ENCODE assay signal across 8 cellular contexts in the genomic region with DNA sequence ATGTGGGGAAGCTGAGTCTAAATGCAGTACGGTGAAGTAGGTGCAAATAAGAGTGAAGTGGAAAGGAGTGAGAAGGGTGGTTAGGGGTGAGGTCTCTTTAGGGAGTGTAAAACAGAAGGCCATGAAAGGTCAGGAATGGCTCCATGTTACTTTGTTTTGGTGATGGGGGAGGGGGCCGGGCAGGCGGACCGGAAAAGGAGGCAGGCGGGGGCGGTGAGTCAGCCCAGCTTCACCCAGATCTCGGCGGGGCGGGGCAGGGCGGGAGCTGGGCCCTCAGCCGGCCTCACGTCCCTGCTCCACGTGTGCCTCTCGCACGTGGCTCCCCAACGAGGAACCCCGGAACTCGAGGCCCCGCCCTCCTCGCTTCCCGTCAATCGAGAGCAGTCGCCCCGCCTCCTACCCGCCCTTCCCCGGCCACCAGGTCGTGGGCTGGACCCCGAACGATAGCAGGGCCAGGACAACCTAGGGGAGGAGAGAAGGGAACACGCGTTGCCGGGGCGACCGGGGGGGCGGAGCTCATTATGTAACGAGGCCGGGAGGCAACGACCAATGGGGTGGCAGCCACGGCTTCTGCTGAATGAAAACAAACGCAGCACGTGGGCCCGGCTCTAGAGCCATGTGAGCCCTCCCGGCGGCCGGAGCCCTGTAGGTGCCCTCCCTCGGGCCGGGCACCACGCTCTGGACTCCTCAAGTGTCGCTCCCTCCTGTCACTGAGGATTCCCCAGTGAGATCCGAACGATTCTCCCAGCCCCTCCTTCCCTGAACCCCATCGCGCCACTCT. TPM values are rescaled to one million over a fixed set of nuclear protein-coding genes. Genes with fewer than 3 reads are reported as not detected.
DNase-seq lines count a peak whose midpoint lies in the region; ATAC-seq and TF ChIP-seq lines count a peak whose summit lies in the region.

No MANE protein-coding gene starts in this region.

- H3K4me3 ChIP-seq in BJ (ENCODE audit: low read depth, low read length): peak overlapping the region; percentile 89
- H3K4me3 ChIP-seq in liver (ENCODE audit: low read depth in 1 of 3, low read length in 3 of 3): peak overlapping the region; percentile 64 to 97 (median 93)

- CTCF ChIA-PET in BJ (lab: Yijun Ruan, JAX): interaction anchor here (0.9 to 7.8 kb wide), 12 partner anchors 13 to 85 kb away, joined by 3 to 84 read pairs (median 6); no protein-coding TSS in a partner anchor

- DNase-seq in BJ (ENCODE audit: low read depth) (peak; percentile 98), NCI-H774 (lab: John Stamatoyannopoulos, UW) (peak; percentile 99)
- DNase-seq in activated CD4-positive, alpha-beta T cell treated with anti-CD3 and anti-CD28 coated beads, Interleukin-2, amount 50 U/mL, for 4 hours: peak; percentile 100
- DNase-seq in stimulated activated CD4-positive, alpha-beta T cell treated with anti-CD3 and anti-CD28 coated beads, Interleukin-2, amount 100 ng/mL, for 48 hours: peak; percentile 96 to 97

- H3K4me1 ChIP-seq in liver (ENCODE audit: control insufficient read depth in 4 of 4, insufficient read depth in 4 of 4, low read length in 3 of 4): peaks cover 25 to 68% (median 52%) of the 10 kb centered on the region in 4 donors

- H3K27me3 Mint-ChIP-seq in dendritic cell treated with granulocyte-macrophage colony-stimulating factor and Interleukin-4, amounts not matched to agents 40 ng/mL and 50 ng/mL, for 4 days: peaks cover 40% of the 10 kb centered on the region

- intact Hi-C loops in dendritic cell treated with granulocyte-macrophage colony-stimulating factor and Interleukin-4, amounts not matched to agents 40 ng/mL and 50 ng/mL, for 4 days (cut with micrococcal nuclease): no loop called here

- TF ChIP-seq CTCF in BJ (IDR thresholded peaks at IDR 0.05; ENCODE audit: insufficient read depth, low read depth, low read length) (no peak), liver (IDR thresholded peaks at IDR 0.05; ENCODE audit: low read depth, low read length, missing input control) (no peak)

- H3K27me3 ChIP-seq in BJ (ENCODE audit: control insufficient read depth, insufficient read depth, low read length) (no peaks in the 10 kb centered on the region), liver (ENCODE audit: control insufficient read depth in 4 of 4, insufficient read depth in 4 of 4, low read length in 3 of 4) (no peaks in the 10 kb centered on the region)

- under 1% methylated on average over 53 of the region's 53 CpGs for WGBS in liver

- POLR2A ChIA-PET in BJ (lab: Charles Lee): interaction anchor here (0.6 to 2.0 kb wide), 10 partner anchors 8 to 220 kb away, joined by 3 to 9 read pairs (median 3); a partner anchor contains a TSS

- H3K27ac Mint-ChIP-seq in dendritic cell treated with granulocyte-macrophage colony-stimulating factor and Interleukin-4, amounts not matched to agents 40 ng/mL and 50 ng/mL, for 4 days: peak overlapping the region; percentile 92

- peaks cover 23% of the 10 kb centered on the region for H3K36me3 ChIP-seq in BJ (ENCODE audit: control insufficient read depth, insufficient read depth, low read length)
- peaks cover 4 to 21% (median 14%) of the 10 kb centered on the region in 4 donors for H3K36me3 ChIP-seq in liver (ENCODE audit: control insufficient read depth in 4 of 4, insufficient read depth in 3 of 4, low read depth in 1 of 4, low read length in 3 of 4)

- H3K36me3 Mint-ChIP-seq in dendritic cell treated with granulocyte-macrophage colony-stimulating factor and Interleukin-4, amounts not matched to agents 40 ng/mL and 50 ng/mL, for 4 days (ENCODE audit: low read depth): peaks cover 36% of the 10 kb centered on the region

- peak; percentile 33 to 44 for TF ChIP-seq RAD21 in liver (IDR thresholded peaks at IDR 0.05)

- peak overlapping the region; percentile 85 for H3K4me3 Mint-ChIP-seq in dendritic cell treated with granulocyte-macrophage colony-stimulating factor and Interleukin-4, amounts not matched to agents 40 ng/mL and 50 ng/mL, for 4 days

- peak overlapping the region; percentile 96 to 99 for H3K9ac ChIP-seq in liver (ENCODE audit: low read depth in 1 of 2, low read length in 2 of 2)

- H3K27ac ChIP-seq in liver (ENCODE audit: low read depth in 1 of 2, low read length in 2 of 2): peak overlapping the region; percentile 98 to 99

- H3K9me3 Mint-ChIP-seq in dendritic cell treated with granulocyte-macrophage colony-stimulating factor and Interleukin-4, amounts not matched to agents 40 ng/mL and 50 ng/mL, for 4 days: no peaks in the 10 kb centered on the region

- H3K9me3 ChIP-seq in liver (ENCODE audit: control insufficient read depth in 4 of 4, low read length in 3 of 4): no peaks in the 10 kb centered on the region

- peaks cover 90% of the 10 kb centered on the region for H3K4me1 Mint-ChIP-seq in dendritic cell treated with granulocyte-macrophage colony-stimulating factor and Interleukin-4, amounts not matched to agents 40 ng/mL and 50 ng/mL, for 4 days (ENCODE audit: low read depth)

- ATAC-seq in GM19372 (IDR thresholded peaks at IDR 0.05; ENCODE audit: low read depth, unreplicated experiment): peak; percentile 63
- ATAC-seq in HG03558 (IDR thresholded peaks at IDR 0.05; ENCODE audit: extremely low read depth, unreplicated experiment): peak; percentile 24

TF ChIP-seq in liver, 16 proteins besides CTCF, POLR2A, EP300 and RAD21 (continues in another document):
- TF ChIP-seq GABPA (IDR thresholded peaks at IDR 0.05 in 1 of 2, conservative IDR thresholded peaks at IDR 0.05 in 1 of 2): peak in 1 of 2 donors; percentile 78
- peak; percentile 70 for TF ChIP-seq FOXA1 (IDR thresholded peaks at IDR 0.05)
- TF ChIP-seq, protein P1, sequence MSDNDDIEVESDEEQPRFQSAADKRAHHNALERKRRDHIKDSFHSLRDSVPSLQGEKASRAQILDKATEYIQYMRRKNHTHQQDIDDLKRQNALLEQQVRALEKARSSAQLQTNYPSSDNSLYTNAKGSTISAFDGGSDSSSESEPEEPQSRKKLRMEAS (IDR thresholded peaks at IDR 0.05): peak; percentile 98
- peak; percentile 73 for TF ChIP-seq HNF4A (conservative IDR thresholded peaks at IDR 0.05)
- TF ChIP-seq, protein P2, sequence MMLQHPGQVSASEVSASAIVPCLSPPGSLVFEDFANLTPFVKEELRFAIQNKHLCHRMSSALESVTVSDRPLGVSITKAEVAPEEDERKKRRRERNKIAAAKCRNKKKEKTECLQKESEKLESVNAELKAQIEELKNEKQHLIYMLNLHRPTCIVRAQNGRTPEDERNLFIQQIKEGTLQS (IDR thresholded peaks at IDR 0.05): peak; percentile 64
- peak; percentile 76 to 90 for TF ChIP-seq EGR1 (IDR thresholded peaks at IDR 0.05; ENCODE audit: low read depth in 2 of 2)
- TF ChIP-seq, protein P3, sequence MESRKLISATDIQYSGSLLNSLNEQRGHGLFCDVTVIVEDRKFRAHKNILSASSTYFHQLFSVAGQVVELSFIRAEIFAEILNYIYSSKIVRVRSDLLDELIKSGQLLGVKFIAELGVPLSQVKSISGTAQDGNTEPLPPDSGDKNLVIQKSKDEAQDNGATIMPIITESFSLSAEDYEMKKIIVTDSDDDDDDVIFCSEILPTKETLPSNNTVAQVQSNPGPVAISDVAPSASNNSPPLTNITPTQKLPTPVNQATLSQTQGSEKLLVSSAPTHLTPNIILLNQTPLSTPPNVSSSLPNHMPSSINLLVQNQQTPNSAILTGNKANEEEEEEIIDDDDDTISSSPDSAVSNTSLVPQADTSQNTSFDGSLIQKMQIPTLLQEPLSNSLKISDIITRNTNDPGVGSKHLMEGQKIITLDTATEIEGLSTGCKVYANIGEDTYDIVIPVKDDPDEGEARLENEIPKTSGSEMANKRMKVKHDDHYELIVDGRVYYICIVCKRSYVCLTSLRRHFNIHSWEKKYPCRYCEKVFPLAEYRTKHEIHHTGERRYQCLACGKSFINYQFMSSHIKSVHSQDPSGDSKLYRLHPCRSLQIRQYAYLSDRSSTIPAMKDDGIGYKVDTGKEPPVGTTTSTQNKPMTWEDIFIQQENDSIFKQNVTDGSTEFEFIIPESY (IDR thresholded peaks at IDR 0.05): no peak
- TF ChIP-seq NR2F2 (IDR thresholded peaks at IDR 0.05): peak; percentile 64
- TF ChIP-seq FOXA2 (IDR thresholded peaks at IDR 0.05): peak; percentile 42
- peak; percentile 78 for TF ChIP-seq TAF1 (conservative IDR thresholded peaks at IDR 0.05)
- peak; percentile 98 for TF ChIP-seq SP1 (IDR thresholded peaks at IDR 0.05)
- TF ChIP-seq YY1 (IDR thresholded peaks at IDR 0.05): peak; percentile 71
- no peak for TF ChIP-seq HNF4G (IDR thresholded peaks at IDR 0.05)

RNA-seq across cellular contexts. Expression of a gene that starts 1.4 kb away (rescaled TPM):
- polyA plus RNA-seq in BJ (2011; rRNA removed): 1.9 and 2.3 TPM in 2 replicates
- polyA minus RNA-seq in BJ (2011; rRNA and poly(A)+ RNA removed): 4.3 and 6.6 TPM in 2 replicates
- 1 to 10 TPM in 1 of 2 donors, under 1 TPM in 1; 0.84 to 2.3 TPM for total RNA-seq in liver
- polyA plus RNA-seq in liver: 10 to 100 TPM in 1 of 2 donors, 1 to 10 TPM in 1; 8.8 to 13.7 TPM

RNA-seq across cellular contexts. Expression of a gene that starts 22.7 kb away (rescaled TPM):
- polyA plus RNA-seq in BJ (2011; rRNA removed) (36.7 and 69.0 TPM in 2 replicates), liver (10 to 100 TPM in 1 of 2 donors, 1 to 10 TPM in 1; 7.9 to 23.1 TPM)
- polyA minus RNA-seq in BJ (2011; rRNA and poly(A)+ RNA removed): 23.2 and 23.8 TPM in 2 replicates
- total RNA-seq in liver: 10 to 100 TPM; 24.0 to 43.7 TPM

RNA-seq across cellular contexts. Expression of a gene that starts 36.3 kb away (rescaled TPM):
- 32.1 and 43.3 TPM in 2 replicates for polyA plus RNA-seq in BJ (2011; rRNA removed)
- polyA minus RNA-seq in BJ (2011; rRNA and poly(A)+ RNA removed): 17.8 and 20.2 TPM in 2 replicates
- total RNA-seq in liver: 10 to 100 TPM in 1 of 2 donors, 1 to 10 TPM in 1; 8.5 to 10.3 TPM
- 1 to 10 TPM; 3.2 to 6.3 TPM for polyA plus RNA-seq in liver

RNA-seq across cellular contexts. Expression of a gene that starts 41.3 kb away (rescaled TPM):
- polyA plus RNA-seq in BJ (2011; rRNA removed) (27.8 and 35.1 TPM in 2 replicates), liver (10 to 100 TPM; 11.4 to 12.9 TPM)
- 25.1 and 28.2 TPM in 2 replicates for polyA minus RNA-seq in BJ (2011; rRNA and poly(A)+ RNA removed)
- total RNA-seq in liver: 10 to 100 TPM; 17.1 to 17.9 TPM

RNA-seq across cellular contexts. Expression of a gene that starts 44.8 kb away (rescaled TPM):
- 40.1 and 55.2 TPM in 2 replicates for polyA plus RNA-seq in BJ (2011; rRNA removed)
- polyA minus RNA-seq in BJ (2011; rRNA and poly(A)+ RNA removed): 72.9 and 94.5 TPM in 2 replicates
- total RNA-seq in liver: 10 to 100 TPM; 31.0 to 37.1 TPM
- polyA plus RNA-seq in liver: 10 to 100 TPM; 19.2 to 27.2 TPM

Comparison
In these comparisons a context has a peak if more than half of its experiments do, and no peak if none do; other contexts are left out.
1. Peak in every context shown above with its lines: DNase-seq, ATAC-seq, H3K4me3 ChIP-seq and H3K27ac ChIP-seq.